Comparison of ENCODE assay signal across 12 cellular contexts in the genomic region with DNA sequence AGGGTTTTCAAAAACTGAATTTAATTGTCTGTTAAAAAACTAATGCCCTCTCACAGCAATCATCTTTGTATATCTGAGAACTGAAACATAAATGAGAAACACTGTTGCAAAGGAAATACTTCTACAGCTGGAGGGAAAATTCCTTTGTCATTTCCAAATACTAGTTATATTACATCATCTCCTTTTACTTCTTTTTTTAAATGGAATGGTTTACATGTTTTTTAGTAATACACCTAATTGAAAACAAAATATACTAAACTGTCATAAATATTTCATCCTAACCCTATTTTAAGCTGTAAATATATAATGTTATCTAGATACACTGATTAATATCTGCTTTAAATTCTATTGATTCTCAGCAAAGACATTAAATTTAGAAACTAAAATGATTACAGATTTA. TPM values are rescaled to one million over a fixed set of nuclear protein-coding genes. Genes with fewer than 3 reads are reported as not detected.
A peak's percentile ranks its signal among the peaks of the same experiment; 100 is the strongest.
DNase-seq lines count a peak whose midpoint lies in the region; ATAC-seq and TF ChIP-seq lines count a peak whose summit lies in the region.
"Had no signal": no experiment of that assay in that cellular context is flagged by ENCODE, and none has a peak within 500 bp of the region (broad histone marks: within the 10 kb centered on the region; RNA-seq: fewer than 3 reads in every experiment).

No MANE protein-coding gene starts in this region.

- H3K36me3 ChIP-seq in adrenal gland (replicated peaks in 1 of 2) (no peaks in the 10 kb centered on the region), skeletal muscle satellite cell (ENCODE audit: insufficient read depth, low read length) (no peaks in the 10 kb centered on the region), upper lobe of left lung (no peaks in the 10 kb centered on the region)

- peak overlapping the region; percentile 74 for H3K4me2 ChIP-seq in skeletal muscle satellite cell (ENCODE audit: low read length)

- H3K4me3 Mint-ChIP-seq in activated naive CD4-positive, alpha-beta T cell treated with anti-CD3 and anti-CD28 coated beads for 36 hours = no peak overlapping the region

- H3K4me1 ChIP-seq in adrenal gland (replicated peaks in 1 of 2) (peaks cover 18 to 20% of the 10 kb centered on the region in 2 donors), skeletal muscle satellite cell (ENCODE audit: control insufficient read depth, insufficient read depth, low read length) (peaks cover 20% of the 10 kb centered on the region), upper lobe of left lung (peaks cover 9 to 18% (median 15%) of the 10 kb centered on the region in 4 donors)

- H3K9me3 ChIP-seq in adrenal gland (replicated peaks in 1 of 3) = no peaks in the 10 kb centered on the region
- no peaks in the 10 kb centered on the region for H3K9me3 ChIP-seq in skeletal muscle satellite cell (replicated peaks; ENCODE audit: low read length)
- H3K9me3 ChIP-seq in upper lobe of left lung = no peaks in the 10 kb centered on the region

- CTCF ChIA-PET in activated naive CD4-positive, alpha-beta T cell treated with anti-CD3 and anti-CD28 coated beads for 36 hours (lab: Charles Lee) = no interaction called here

- no peaks in the 10 kb centered on the region for H3K9me3 Mint-ChIP-seq in activated naive CD4-positive, alpha-beta T cell treated with anti-CD3 and anti-CD28 coated beads for 36 hours

- TF ChIP-seq POLR2A in adrenal gland (IDR thresholded peaks at IDR 0.05) (no peak), upper lobe of left lung (IDR thresholded peaks at IDR 0.05) (no peak)

- H3K4me3 ChIP-seq in adrenal gland (peak overlapping the region in 1 of 4 donors; percentile 9), fibroblast of pulmonary artery (replicated peaks; ENCODE audit: low read depth, low read length) (peak overlapping the region; percentile 38), skeletal muscle satellite cell (ENCODE audit: low read length) (peak overlapping the region; percentile 10), upper lobe of left lung (no peak overlapping the region)
- H3K4me3 ChIP-seq: lung had no signal

- TF ChIP-seq EP300 in upper lobe of left lung (IDR thresholded peaks at IDR 0.05) = no peak

- H3K27ac ChIP-seq in adrenal gland (peak overlapping the region in 4 of 5 donors; percentile 41 to 67 (median 52)), upper lobe of left lung (peak overlapping the region in 2 of 4 donors; percentile 61 to 76)

- no peaks in the 10 kb centered on the region for H3K4me1 Mint-ChIP-seq in activated naive CD4-positive, alpha-beta T cell treated with anti-CD3 and anti-CD28 coated beads for 36 hours (ENCODE audit: low read depth)

- H3K27me3 Mint-ChIP-seq in activated naive CD4-positive, alpha-beta T cell treated with anti-CD3 and anti-CD28 coated beads for 36 hours (ENCODE audit: low read depth) = no peaks in the 10 kb centered on the region

- no peak for ATAC-seq in GM19023 (IDR thresholded peaks at IDR 0.05; ENCODE audit: unreplicated experiment)
- ATAC-seq in upper lobe of left lung (ENCODE audit: low FRiP score in 2 of 2) = no peak

- TF ChIP-seq CTCF in adrenal gland (IDR thresholded peaks at IDR 0.05) (no peak), fibroblast of pulmonary artery (IDR thresholded peaks at IDR 0.05; ENCODE audit: low read length, missing control alignments) (no peak), upper lobe of left lung (IDR thresholded peaks at IDR 0.05) (no peak)

- no peaks in the 10 kb centered on the region for H3K36me3 Mint-ChIP-seq in activated naive CD4-positive, alpha-beta T cell treated with anti-CD3 and anti-CD28 coated beads for 36 hours (ENCODE audit: low read depth)

- H3K27me3 ChIP-seq in adrenal gland (no peaks in the 10 kb centered on the region), skeletal muscle satellite cell (ENCODE audit: control insufficient read depth, insufficient read depth, low read length) (no peaks in the 10 kb centered on the region), upper lobe of left lung (no peaks in the 10 kb centered on the region)

- intact Hi-C loops in adrenal gland (cut with DNase I) = no loop called here
- intact Hi-C loops in activated naive CD4-positive, alpha-beta T cell treated with anti-CD3 and anti-CD28 coated beads for 36 hours (cut with micrococcal nuclease) = no loop called here

- no peak overlapping the region for H3K27ac Mint-ChIP-seq in activated naive CD4-positive, alpha-beta T cell treated with anti-CD3 and anti-CD28 coated beads for 36 hours

- DNase-seq in H4 (ENCODE audit: low spot score) (peak; percentile 11), adrenal gland (no peak), fibroblast of pulmonary artery (ENCODE audit: low read depth) (peak; percentile 72), upper lobe of left lung (no peak), activated T-cell treated with anti-CD3 and anti-CD28 coated beads for 4 hours (no peak)
- no peak for DNase-seq in activated naive CD4-positive, alpha-beta T cell treated with anti-CD3 and anti-CD28 coated beads for 36 hours
- DNase-seq: DMS79; effector CD8-positive, alpha-beta T cell; NCI-H526 treated with DMSO at 0.1 percent for 48 hours had no signal

- H3K9ac ChIP-seq in skeletal muscle satellite cell (ENCODE audit: low read depth, low read length) = peak overlapping the region; percentile 63

RNA-seq across cellular contexts. Expression of a gene that starts 19.1 kb away (rescaled TPM):
- total RNA-seq in H4 (2014; rRNA removed; shearing (Covaris generic)) = 7.5 and 13.5 TPM in 2 replicates
- total RNA-seq in adrenal gland (10 to 100 TPM; 32.8 to 73.8 (median 42.6) TPM), upper lobe of left lung (10 to 100 TPM; 27.8 to 76.1 (median 33.1) TPM)
- 10 to 100 TPM in 2 of 3 donors, 1 to 10 TPM in 1; 7.4 to 21.7 (median 14.1) TPM for polyA plus RNA-seq in adrenal gland
- 30.4 and 31.7 TPM in 2 replicates for total RNA-seq in skeletal muscle satellite cell (2012; rRNA removed)
- 1 to 10 TPM; 5.0 to 5.8 TPM for total RNA-seq in activated naive CD4-positive, alpha-beta T cell treated with anti-CD3 and anti-CD28 coated beads for 36 hours

Comparison
In these comparisons a context has a peak if more than half of its experiments do, and no peak if none do; other contexts are left out.
1. DNase-seq: peak in H4 (single experiment) and fibroblast of pulmonary artery (single experiment); none in adrenal gland (0 of 7), activated naive CD4-positive, alpha-beta T cell treated with anti-CD3 and anti-CD28 coated beads for 36 hours (single experiment), upper lobe of left lung (0 of 2) and activated T-cell treated with anti-CD3 and anti-CD28 coated beads for 4 hours (single experiment).
2. H3K4me3 ChIP-seq: peak in fibroblast of pulmonary artery (single experiment) and skeletal muscle satellite cell (single experiment); none in upper lobe of left lung (0 of 4).